In genomic region chr1:51553911-51554310, GRCh38 we compare ENCODE assay signal across 19 cellular contexts. TPM values are rescaled to one million over a fixed set of nuclear protein-coding genes. Genes with fewer than 3 reads are reported as not detected.
DNase-seq lines count a peak whose midpoint lies in the region; ATAC-seq, FAIRE-seq and TF ChIP-seq lines count a peak whose summit lies in the region.
"Had no signal": no experiment of that assay in that cellular context is flagged by ENCODE, and none has a peak within 500 bp of the region (broad histone marks: within the 10 kb centered on the region; RNA-seq: fewer than 3 reads in every experiment).

No MANE protein-coding gene starts in this region.

- no peak overlapping the region for H3K4me3 ChIP-seq in PC-3 (ENCODE audit: low read length)
- H3K4me3 ChIP-seq in bronchial epithelial cell (ENCODE audit: low read depth, low read length): no peak overlapping the region
- no peak overlapping the region for H3K4me3 ChIP-seq in psoas muscle
- H3K4me3 ChIP-seq in mucosa of descending colon: no peak overlapping the region
- H3K4me3 ChIP-seq: A549, GM23338 had no signal

- no peaks in the 10 kb centered on the region for H3K9me3 Mint-ChIP-seq in activated CD8-positive, alpha-beta T cell treated with anti-CD3 and anti-CD28 coated beads for 36 hours
- H3K9me3 Mint-ChIP-seq in activated CD8-positive, alpha-beta T cell treated with anti-CD3 and anti-CD28 coated beads, Interleukin-2, amount 10 ng/mL, durations not matched to agents 7 days and 5 days (ENCODE audit: insufficient read depth): no peaks in the 10 kb centered on the region
- H3K9me3 Mint-ChIP-seq: CD4-positive, alpha-beta T cell; GM23338 had no signal

- H3K27ac Mint-ChIP-seq in activated CD8-positive, alpha-beta T cell treated with anti-CD3 and anti-CD28 coated beads for 36 hours: no peak overlapping the region
- no peak overlapping the region for H3K27ac Mint-ChIP-seq in activated CD8-positive, alpha-beta T cell treated with anti-CD3 and anti-CD28 coated beads, Interleukin-2, amount 10 ng/mL, durations not matched to agents 7 days and 5 days
- H3K27ac Mint-ChIP-seq: CD4-positive, alpha-beta T cell; GM23338 had no signal

- POLR2A ChIA-PET in activated CD8-positive, alpha-beta T cell treated with anti-CD3 and anti-CD28 coated beads for 36 hours (lab: Charles Lee): interaction anchor here (1.4 kb wide), 1 partner anchor 34 kb away, joined by 3 read pairs; the partner anchor contains the start of gene EPS15
- POLR2A ChIA-PET in activated CD8-positive, alpha-beta T cell treated with anti-CD3 and anti-CD28 coated beads, Interleukin-2, amount 10 ng/mL, durations not matched to agents 7 days and 5 days (lab: Charles Lee): interaction anchor here (0.6 kb wide), 1 partner anchor 197 kb away, joined by 3 read pairs; no protein-coding TSS in a partner anchor
- POLR2A ChIA-PET in PC-3 (lab: Charles Lee; ENCODE audit: unreplicated experiment): interaction anchor here (0.6 to 0.7 kb wide), 2 partner anchors 210 to 352 kb away, joined by 3 to 4 read pairs; no protein-coding TSS in a partner anchor

- H4K20me1 ChIP-seq in PC-3 (ENCODE audit: low read length): no peaks in the 10 kb centered on the region

- peaks cover 7% of the 10 kb centered on the region for H3K27me3 Mint-ChIP-seq in activated CD8-positive, alpha-beta T cell treated with anti-CD3 and anti-CD28 coated beads for 36 hours
- no peaks in the 10 kb centered on the region for H3K27me3 Mint-ChIP-seq in activated CD8-positive, alpha-beta T cell treated with anti-CD3 and anti-CD28 coated beads, Interleukin-2, amount 10 ng/mL, durations not matched to agents 7 days and 5 days (ENCODE audit: low read depth)
- H3K27me3 Mint-ChIP-seq: CD4-positive, alpha-beta T cell had no signal

- BruUV-seq in PC-3 (replicated peaks; lab: Mats Ljungman, UMichigan): no TSS peak

- FAIRE-seq in bronchial epithelial cell (lab: Jason Lieb, UNC): no peak
- FAIRE-seq: A549, D721Med, G401.6, GM12891 had no signal

- H3K27ac ChIP-seq in PC-3 (ENCODE audit: low read length) (no peak overlapping the region), psoas muscle (no peak overlapping the region)
- H3K27ac ChIP-seq: 22Rv1, A549, C4-2B had no signal

- peak; percentile 42 for ATAC-seq in activated CD8-positive, alpha-beta T cell treated with anti-CD3 and anti-CD28 coated beads for 36 hours
- ATAC-seq in activated CD8-positive, alpha-beta T cell treated with anti-CD3 and anti-CD28 coated beads, Interleukin-2, amount 10 ng/mL, durations not matched to agents 7 days and 5 days: no peak
- peak; percentile 21; the same call in 1 of the 2 replicates for ATAC-seq in PC-3
- ATAC-seq in psoas muscle: no peak
- no peak for ATAC-seq in mucosa of descending colon
- ATAC-seq: A549, GM23338 had no signal

- intact Hi-C loops in activated CD8-positive, alpha-beta T cell treated with anti-CD3 and anti-CD28 coated beads for 36 hours (cut with micrococcal nuclease): no loop called here
- intact Hi-C loops in PC-3 (cut with micrococcal nuclease) (no loop called here), psoas muscle (cut with DNase I) (no loop called here), mucosa of descending colon (cut with DNase I, micrococcal nuclease) (no loop called here)

- H3K9ac ChIP-seq in PC-3 (ENCODE audit: low read length): no peak overlapping the region

- no peak overlapping the region for H2AFZ ChIP-seq in PC-3 (ENCODE audit: low read length)
- H2AFZ ChIP-seq: GM23338 had no signal

- peaks cover 14% of the 10 kb centered on the region for H3K4me1 Mint-ChIP-seq in activated CD8-positive, alpha-beta T cell treated with anti-CD3 and anti-CD28 coated beads for 36 hours (ENCODE audit: low read depth)
- peaks cover 11% of the 10 kb centered on the region for H3K4me1 Mint-ChIP-seq in activated CD8-positive, alpha-beta T cell treated with anti-CD3 and anti-CD28 coated beads, Interleukin-2, amount 10 ng/mL, durations not matched to agents 7 days and 5 days (ENCODE audit: low read depth)

- CTCF ChIA-PET in activated CD8-positive, alpha-beta T cell treated with anti-CD3 and anti-CD28 coated beads for 36 hours (lab: Charles Lee): no interaction called here
- CTCF ChIA-PET in activated CD8-positive, alpha-beta T cell treated with anti-CD3 and anti-CD28 coated beads, Interleukin-2, amount 10 ng/mL, durations not matched to agents 7 days and 5 days (lab: Charles Lee): interaction anchor here (1.1 kb wide), 1 partner anchor 19 kb away, joined by 3 read pairs; no protein-coding TSS in a partner anchor
- CTCF ChIA-PET in PC-3 (lab: Charles Lee): interaction anchor here (0.6 kb wide), 2 partner anchors 16 to 30 kb away, joined by 3 to 4 read pairs; no protein-coding TSS in a partner anchor

- no peak overlapping the region for H3K4me2 ChIP-seq in PC-3 (ENCODE audit: low read length)
- H3K4me2 ChIP-seq: A549, GM23338 had no signal

- H3K4me1 ChIP-seq in PC-3 (ENCODE audit: insufficient read depth, low read length) (peaks cover 50% of the 10 kb centered on the region), psoas muscle (peaks cover 5% of the 10 kb centered on the region), mucosa of descending colon (ENCODE audit: low read depth) (no peaks in the 10 kb centered on the region)

- H3K9me3 ChIP-seq in PC-3 (ENCODE audit: low read length) (no peaks in the 10 kb centered on the region), psoas muscle (no peaks in the 10 kb centered on the region), mucosa of descending colon (no peaks in the 10 kb centered on the region)
- H3K9me3 ChIP-seq: A549, Caco-2 had no signal

- DNase-seq in activated CD8-positive, alpha-beta T cell treated with anti-CD3 and anti-CD28 coated beads for 36 hours: no peak
- DNase-seq in activated CD8-positive, alpha-beta T cell treated with anti-CD3 and anti-CD28 coated beads, Interleukin-2, amount 10 ng/mL, durations not matched to agents 7 days and 5 days: no peak
- DNase-seq in PC-3 (peak; percentile 59), bronchial epithelial cell (ENCODE audit: low read depth) (peak; percentile 68), kidney tubule cell (ENCODE audit: low spot score) (peak; percentile 13), psoas muscle (no peak), mucosa of descending colon (no peak)
- no peak for DNase-seq in effector CD4-positive, alpha-beta T cell
- DNase-seq: AML-193; Caco-2; CD4-positive, alpha-beta T cell; H7 had no signal

- no peak overlapping the region for H3K4me3 Mint-ChIP-seq in activated CD8-positive, alpha-beta T cell treated with anti-CD3 and anti-CD28 coated beads for 36 hours
- no peak overlapping the region for H3K4me3 Mint-ChIP-seq in activated CD8-positive, alpha-beta T cell treated with anti-CD3 and anti-CD28 coated beads, Interleukin-2, amount 10 ng/mL, durations not matched to agents 7 days and 5 days
- H3K4me3 Mint-ChIP-seq: CD4-positive, alpha-beta T cell; GM23338 had no signal

- H3K36me3 ChIP-seq in PC-3 (ENCODE audit: low read depth, low read length): no peaks in the 10 kb centered on the region
- H3K36me3 ChIP-seq in bronchial epithelial cell (ENCODE audit: control insufficient read depth, insufficient read depth, low read length): no peaks in the 10 kb centered on the region
- H3K36me3 ChIP-seq in psoas muscle (ENCODE audit: insufficient read depth in 1 of 2, low read depth in 1 of 2): no peaks in the 10 kb centered on the region
- no peaks in the 10 kb centered on the region for H3K36me3 ChIP-seq in mucosa of descending colon (ENCODE audit: low read depth)

- no peaks in the 10 kb centered on the region for H3K9me2 ChIP-seq in PC-3 (replicated peaks; ENCODE audit: low read length)

- 80 to 92% (median 89%) methylated on average over 3 of the region's 3 CpGs for WGBS in psoas muscle, 3 donors

- no peaks in the 10 kb centered on the region for H3F3A ChIP-seq in PC-3 (ENCODE audit: low read length, unreplicated experiment)

- H3K27me3 ChIP-seq in PC-3 (ENCODE audit: low read length): no peaks in the 10 kb centered on the region
- H3K27me3 ChIP-seq in bronchial epithelial cell (ENCODE audit: control insufficient read depth, insufficient read depth, low read length): no peaks in the 10 kb centered on the region
- H3K27me3 ChIP-seq in psoas muscle (ENCODE audit: insufficient read depth in 3 of 3, low read length in 2 of 3): no peaks in the 10 kb centered on the region

- H3K36me3 Mint-ChIP-seq in activated CD8-positive, alpha-beta T cell treated with anti-CD3 and anti-CD28 coated beads for 36 hours (ENCODE audit: low read depth): no peaks in the 10 kb centered on the region
- peaks cover 2% of the 10 kb centered on the region for H3K36me3 Mint-ChIP-seq in activated CD8-positive, alpha-beta T cell treated with anti-CD3 and anti-CD28 coated beads, Interleukin-2, amount 10 ng/mL, durations not matched to agents 7 days and 5 days (ENCODE audit: low read depth)

- no peaks in the 10 kb centered on the region for H3K79me2 ChIP-seq in PC-3 (ENCODE audit: low read length)

- no peak for TF ChIP-seq CTCF in activated CD8-positive, alpha-beta T cell treated with anti-CD3 and anti-CD28 coated beads for 36 hours (IDR thresholded peaks at IDR 0.05)
- TF ChIP-seq CTCF in PC-3 (conservative IDR thresholded peaks at IDR 0.05; ENCODE audit: low read depth, low read length): no peak
- TF ChIP-seq CTCF in bronchial epithelial cell (IDR thresholded peaks at IDR 0.05; ENCODE audit: insufficient read depth, low read length, severe bottlenecking): no peak
- TF ChIP-seq CTCF in psoas muscle (IDR thresholded peaks at IDR 0.05): no peak
- no peak for TF ChIP-seq CTCF in mucosa of descending colon (IDR thresholded peaks at IDR 0.05)

RNA-seq across cellular contexts. Expression of gene EPS15, which starts 34.8 kb away (rescaled TPM):
- total RNA-seq in activated CD8-positive, alpha-beta T cell treated with anti-CD3 and anti-CD28 coated beads for 36 hours: 10 to 100 TPM; 56.6 to 63.6 TPM
- 10 to 100 TPM; 57.2 to 58.4 TPM for total RNA-seq in activated CD8-positive, alpha-beta T cell treated with anti-CD3 and anti-CD28 coated beads, Interleukin-2, amount 10 ng/mL, durations not matched to agents 7 days and 5 days
- total RNA-seq in PC-3 (2014; rRNA removed) (24.4 and 26.3 TPM in 2 replicates), bronchial epithelial cell (34.8 and 37.8 TPM in 2 replicates), psoas muscle (10 to 100 TPM; 42.6 to 71.9 (median 54.1) TPM), mucosa of descending colon (10 to 100 TPM; 50.0 to 85.5 (median 54.0) TPM)
- 10 to 100 TPM in 2 of 3 donors, 1 to 10 TPM in 1; 9.8 to 46.1 (median 21.7) TPM for polyA plus RNA-seq in psoas muscle

Comparison
In these comparisons a context has a peak if more than half of its experiments do, and no peak if none do; other contexts are left out.
1. ATAC-seq: peak in activated CD8-positive, alpha-beta T cell treated with anti-CD3 and anti-CD28 coated beads for 36 hours (single experiment) and PC-3 (single experiment); none in activated CD8-positive, alpha-beta T cell treated with anti-CD3 and anti-CD28 coated beads, Interleukin-2, amount 10 ng/mL, durations not matched to agents 7 days and 5 days (single experiment), psoas muscle (0 of 4) and mucosa of descending colon (single experiment).
2. DNase-seq: peak in PC-3 (single experiment), bronchial epithelial cell (single experiment) and kidney tubule cell (single experiment); none in activated CD8-positive, alpha-beta T cell treated with anti-CD3 and anti-CD28 coated beads for 36 hours (single experiment), activated CD8-positive, alpha-beta T cell treated with anti-CD3 and anti-CD28 coated beads, Interleukin-2, amount 10 ng/mL, durations not matched to agents 7 days and 5 days (single experiment), effector CD4-positive, alpha-beta T cell (single experiment), psoas muscle (0 of 2) and mucosa of descending colon (0 of 3).